Comparison of ENCODE assay signal across 8 cellular contexts in the genomic region with DNA sequence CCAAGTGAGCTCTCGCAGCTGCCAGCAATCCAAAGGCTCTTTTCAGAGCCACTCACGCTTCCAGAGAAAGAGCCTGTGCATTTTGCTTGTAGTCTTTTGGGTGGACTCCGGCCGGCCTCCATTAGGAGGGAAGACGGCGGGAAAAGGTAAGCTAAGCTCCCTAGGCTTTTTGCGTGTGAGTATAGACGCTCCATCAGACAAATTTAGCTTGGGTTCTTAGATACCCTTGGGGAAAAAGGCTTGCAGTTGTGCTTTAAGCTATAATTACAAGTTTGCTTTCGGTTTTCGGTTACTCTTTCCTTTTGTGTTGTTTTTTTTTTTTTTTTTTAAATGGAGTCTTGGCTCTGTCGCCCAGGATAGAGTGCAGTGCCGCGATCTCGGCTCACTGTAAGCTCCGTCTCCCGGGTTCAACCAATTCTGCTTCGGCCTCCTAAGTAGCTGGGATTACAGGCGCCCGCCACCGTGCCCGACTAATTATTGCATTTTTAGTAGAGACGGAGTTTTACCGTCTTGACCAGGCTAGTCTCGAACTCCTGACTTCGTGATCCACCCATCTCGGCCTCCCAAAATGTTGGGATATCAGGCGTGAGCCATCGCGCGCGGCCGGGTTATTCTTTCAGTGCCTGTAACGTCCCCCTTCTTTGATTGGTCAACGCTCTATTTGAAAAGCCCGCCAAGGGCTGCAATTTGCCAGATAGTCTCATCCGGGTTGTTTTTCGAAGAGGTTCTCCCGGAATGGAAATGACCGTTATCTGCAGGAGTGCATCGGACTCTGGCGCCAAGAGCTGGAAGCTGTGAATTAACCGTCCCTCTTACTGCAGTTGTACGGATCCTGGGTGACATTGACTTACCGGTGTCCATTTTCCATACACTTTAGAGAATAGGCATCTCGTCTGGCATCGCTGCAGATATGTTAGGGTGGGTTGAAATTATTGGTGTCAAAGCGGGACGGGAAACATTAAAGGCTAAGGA. TPM values are rescaled to one million over a fixed set of nuclear protein-coding genes. Genes with fewer than 3 reads are reported as not detected.
DNase-seq lines count a peak whose midpoint lies in the region; ATAC-seq and TF ChIP-seq lines count a peak whose summit lies in the region.

No MANE protein-coding gene starts in this region.

- TF ChIP-seq CTCF in GM10266 (IDR thresholded peaks at IDR 0.05; ENCODE audit: control insufficient read depth, insufficient read depth, low read depth, missing control alignments): no peak
- TF ChIP-seq CTCF in astrocyte of the cerebellum (IDR thresholded peaks at IDR 0.05; ENCODE audit: low read depth, low read length, missing control alignments): no peak
- no peak for TF ChIP-seq CTCF in psoas muscle (IDR thresholded peaks at IDR 0.05)

- under 1% methylated on average over 48 of the region's 48 CpGs for WGBS in right cardiac atrium
- 0 to 1% (median 0%) methylated on average over 48 of the region's 48 CpGs for WGBS in psoas muscle, 3 donors

- no peaks in the 10 kb centered on the region for H3K36me3 ChIP-seq in psoas muscle (ENCODE audit: insufficient read depth in 1 of 2, low read depth in 1 of 2)

- H3K4me1 ChIP-seq in right cardiac atrium (ENCODE audit: control insufficient read depth, insufficient read depth, low read length): peaks cover 4% of the 10 kb centered on the region
- peaks cover 4% of the 10 kb centered on the region for H3K4me1 ChIP-seq in psoas muscle

- H3K4me3 ChIP-seq in astrocyte of the cerebellum (ENCODE audit: low read depth, low read length) (peak overlapping the region; percentile 79), right cardiac atrium (ENCODE audit: low read length) (peak overlapping the region; percentile 97), psoas muscle (peak overlapping the region; percentile 77)

- H3K27me3 ChIP-seq in right cardiac atrium (ENCODE audit: control insufficient read depth, insufficient read depth) (no peaks in the 10 kb centered on the region), psoas muscle (ENCODE audit: insufficient read depth in 3 of 3, low read length in 2 of 3) (peaks cover 0 to 29% (median 0%) of the 10 kb centered on the region in 3 donors)

- H3K27ac ChIP-seq in right cardiac atrium (ENCODE audit: low read length): peak overlapping the region; percentile 98
- peak overlapping the region; percentile 74 for H3K27ac ChIP-seq in psoas muscle

- H3K9me3 ChIP-seq in right cardiac atrium (ENCODE audit: control insufficient read depth, low read length) (no peaks in the 10 kb centered on the region), psoas muscle (no peaks in the 10 kb centered on the region)

- intact Hi-C loops in right cardiac atrium (cut with DNase I) (loop anchor here (5.0 to 10.0 kb wide), 5 partner anchors 59 to 719 kb away; a partner anchor contains a TSS), psoas muscle (cut with DNase I) (loop anchor here (2.0 to 10.0 kb wide), 6 partner anchors 121 to 767 kb away; a partner anchor contains a TSS)

- DNase-seq in GM10266 (ENCODE audit: extremely low spot score): peak; percentile 70
- DNase-seq in NCI-H146 (lab: John Stamatoyannopoulos, UW): peak; percentile 96
- peak; percentile 47 to 90 (median 66) for DNase-seq in T-helper 1 cell
- DNase-seq in astrocyte of the cerebellum (ENCODE audit: low read depth): peak; percentile 84
- peak; percentile 86 to 93 (median 89) for DNase-seq in right cardiac atrium
- DNase-seq in psoas muscle: peak; percentile 83 to 88

- in situ Hi-C loops in astrocyte of the cerebellum (cut with HindIII; ENCODE audit: low sequenced_read_pairs): loop anchor here (5.0 kb wide), 1 partner anchor 72 kb away; a partner anchor contains a TSS

- ATAC-seq in right cardiac atrium (peak; percentile 92), psoas muscle (peak; percentile 84 to 92 (median 90)), HG03457 (IDR thresholded peaks at IDR 0.05; ENCODE audit: unreplicated experiment) (no peak), HG02678 (IDR thresholded peaks at IDR 0.05; ENCODE audit: unreplicated experiment) (no peak)

RNA-seq across cellular contexts. Expression of a gene that starts 18.1 kb away (rescaled TPM):
- not detected for total RNA-seq in right cardiac atrium
- polyA plus RNA-seq in right cardiac atrium: not detected
- total RNA-seq in psoas muscle: not detected
- not detected for polyA plus RNA-seq in psoas muscle

Comparison
In these comparisons a context has a peak if more than half of its experiments do, and no peak if none do; other contexts are left out.
1. ATAC-seq: peak in right cardiac atrium (2 of 2) and psoas muscle (4 of 4); none in HG03457 (single experiment) and HG02678 (single experiment).
2. Peak in every context shown above with its lines, with median percentiles within 50 percentile points of each other: DNase-seq and H3K4me3 ChIP-seq.